ENCODE assay signal across 12 cellular contexts in the genomic region with DNA sequence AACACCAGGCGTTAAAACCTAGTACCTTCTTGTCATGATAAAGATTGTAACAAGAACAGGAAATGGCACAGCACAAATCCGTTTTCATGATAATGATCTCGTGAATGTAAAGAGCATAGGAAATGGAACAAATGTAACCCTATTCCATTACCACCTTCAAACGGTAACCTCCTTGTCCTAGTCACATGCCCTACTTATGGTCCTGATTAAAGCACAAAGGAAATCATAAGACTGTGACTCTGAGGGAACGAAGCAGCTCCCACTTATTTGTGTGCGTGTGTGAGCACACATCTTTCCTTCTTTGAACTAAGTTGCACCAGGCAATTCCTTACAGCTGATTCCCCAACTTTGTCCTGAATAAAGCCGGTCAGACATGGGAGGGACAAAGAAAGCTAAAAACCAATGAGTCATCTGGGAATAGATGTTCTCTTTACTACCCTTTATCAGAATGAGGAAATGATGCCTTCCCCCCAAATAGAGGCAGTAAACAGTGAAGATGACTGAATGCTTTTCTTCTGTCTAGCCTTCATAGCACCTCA.
DNase-seq lines count a peak whose midpoint lies in the region; ATAC-seq and TF ChIP-seq lines count a peak whose summit lies in the region.
"Had no signal": no experiment of that assay in that cellular context is flagged by ENCODE, and none has a peak within 500 bp of the region (broad histone marks: within the 10 kb centered on the region; RNA-seq: fewer than 3 reads in every experiment).

No MANE protein-coding gene starts in this region.

- DNase-seq in CD8-positive, alpha-beta T cell = no peak
- DNase-seq in LHCN-M2 (ENCODE audit: low read depth) = peak; percentile 18
- DNase-seq in MCF 10A (ENCODE audit: unreplicated experiment) = no peak
- no peak for DNase-seq in natural killer cell
- DNase-seq in globus pallidus (ENCODE audit: low spot score) = no peak
- DNase-seq in SKM-1 (lab: John Stamatoyannopoulos, UW; ENCODE audit: unreplicated experiment) = no peak
- no peak for DNase-seq in stimulated activated naive CD4-positive, alpha-beta T cell treated with Interleukin-2 at 50 U/mL for 16 hours (lab: John Stamatoyannopoulos, UW)
- DNase-seq: activated CD8-positive, alpha-beta memory T cell treated with anti-CD3 and anti-CD28 coated beads, Interleukin-2, amount 50 U/mL, for 48 hours; NCI-H1092; nucleus accumbens; substantia nigra had no signal

- intact Hi-C loops in CD8-positive, alpha-beta T cell (cut with DNase I, micrococcal nuclease) = loop anchor here (5.0 kb wide), 2 partner anchors 193 to 198 kb away; a partner anchor contains a TSS
- intact Hi-C loops in MCF 10A (cut with micrococcal nuclease) (no loop called here), natural killer cell (cut with micrococcal nuclease) (loop anchor here (2.0 to 5.0 kb wide), 3 partner anchors 143 to 193 kb away; a partner anchor contains a TSS)

- no peaks in the 10 kb centered on the region for H3K27me3 ChIP-seq in CD8-positive, alpha-beta T cell (ENCODE audit: insufficient read depth, low read length)

- no peak overlapping the region for H3K27ac ChIP-seq in CD8-positive, alpha-beta T cell (ENCODE audit: low read depth, low read length)

- H3K4me3 Mint-ChIP-seq in CD8-positive, alpha-beta T cell = peak overlapping the region; percentile 65
- H3K4me3 Mint-ChIP-seq in MCF 10A (ENCODE audit: unreplicated experiment) (no peak overlapping the region), natural killer cell (peak overlapping the region; percentile 89)

- CTCF ChIA-PET in CD8-positive, alpha-beta T cell (lab: Charles Lee) = no interaction called here
- CTCF ChIA-PET in MCF 10A (lab: Yijun Ruan, JAX) = interaction anchor here (1.4 kb wide), 1 partner anchor 11 kb away, joined by 3 read pairs; no protein-coding TSS in a partner anchor

- no peaks in the 10 kb centered on the region for H3K36me3 ChIP-seq in CD8-positive, alpha-beta T cell (ENCODE audit: insufficient read depth, low read length)

- POLR2A ChIA-PET in CD8-positive, alpha-beta T cell (lab: Charles Lee) = no interaction called here
- POLR2A ChIA-PET in MCF 10A (lab: Yijun Ruan, JAX) = interaction anchor here (2.4 kb wide), 1 partner anchor 19 kb away, joined by 5 read pairs; no protein-coding TSS in a partner anchor

- TF ChIP-seq CTCF in CD8-positive, alpha-beta T cell (IDR thresholded peaks at IDR 0.05) = no peak
- TF ChIP-seq CTCF in MCF 10A (IDR thresholded peaks at IDR 0.05; ENCODE audit: unreplicated experiment) = no peak
- TF ChIP-seq CTCF in natural killer cell (IDR thresholded peaks at IDR 0.05) = no peak

- no peak overlapping the region for H3K4me3 ChIP-seq in CD8-positive, alpha-beta T cell (ENCODE audit: low read depth, low read length)

- H3K27ac Mint-ChIP-seq in CD8-positive, alpha-beta T cell = peak overlapping the region; percentile 75
- H3K27ac Mint-ChIP-seq in MCF 10A (ENCODE audit: low read depth, unreplicated experiment) (peak overlapping the region; percentile 39), natural killer cell (peak overlapping the region; percentile 89 to 92)

- H3K27me3 Mint-ChIP-seq in CD8-positive, alpha-beta T cell (ENCODE audit: low read depth) = no peaks in the 10 kb centered on the region
- H3K27me3 Mint-ChIP-seq in MCF 10A (ENCODE audit: insufficient read depth, unreplicated experiment) (no peaks in the 10 kb centered on the region), natural killer cell (ENCODE audit: low read depth in 2 of 2) (no peaks in the 10 kb centered on the region)

- no peaks in the 10 kb centered on the region for H3K9me3 Mint-ChIP-seq in CD8-positive, alpha-beta T cell
- H3K9me3 Mint-ChIP-seq in MCF 10A (ENCODE audit: unreplicated experiment) = no peaks in the 10 kb centered on the region
- no peaks in the 10 kb centered on the region for H3K9me3 Mint-ChIP-seq in natural killer cell

- H3K4me1 ChIP-seq in CD8-positive, alpha-beta T cell (ENCODE audit: insufficient read depth, low read length) = peaks cover 3% of the 10 kb centered on the region

- H3K36me3 Mint-ChIP-seq in CD8-positive, alpha-beta T cell = peaks cover 3% of the 10 kb centered on the region
- H3K36me3 Mint-ChIP-seq in MCF 10A (ENCODE audit: insufficient read depth, unreplicated experiment) (no peaks in the 10 kb centered on the region), natural killer cell (peaks cover 7% of the 10 kb centered on the region)

- no TSS peak for BruUV-seq in MCF 10A (replicated peaks; lab: Mats Ljungman, UMichigan)

- peak; percentile 55 for ATAC-seq in CD8-positive, alpha-beta T cell
- ATAC-seq in natural killer cell (peak; percentile 48 to 60 (median 52)), HG03439 (IDR thresholded peaks at IDR 0.05; ENCODE audit: unreplicated experiment) (no peak)

- H3K4me1 Mint-ChIP-seq in CD8-positive, alpha-beta T cell (ENCODE audit: low read depth) = peaks cover 45% of the 10 kb centered on the region
- peaks cover 6% of the 10 kb centered on the region for H3K4me1 Mint-ChIP-seq in MCF 10A (ENCODE audit: insufficient read depth, unreplicated experiment)
- peaks cover 64 to 73% of the 10 kb centered on the region in 2 donors for H3K4me1 Mint-ChIP-seq in natural killer cell

- H3K9me3 ChIP-seq in CD8-positive, alpha-beta T cell (ENCODE audit: low read length) = no peaks in the 10 kb centered on the region

Comparison
In these comparisons a context has a peak if more than half of its experiments do, and no peak if none do; other contexts are left out.
1. H3K27ac Mint-ChIP-seq: peak in every context shown above with its lines; median percentile 90 in natural killer cell; 75 in CD8-positive, alpha-beta T cell; 39 in MCF 10A.